8 cellular contexts compared by ENCODE assay signal in genomic region chr1:193120604-193121166, GRCh38. TPM values are rescaled to one million over a fixed set of nuclear protein-coding genes. Genes with fewer than 3 reads are reported as not detected.
A peak's percentile ranks its signal among the peaks of the same experiment; 100 is the strongest.
DNase-seq lines count a peak whose midpoint lies in the region; ATAC-seq and TF ChIP-seq lines count a peak whose summit lies in the region.

No MANE protein-coding gene starts in this region.

- 82 to 85% methylated on average over 4 to 6 of the region's 6 CpGs for WGBS in transverse colon (ENCODE audit: low coverage in 1 of 2), 2 donors

- TF ChIP-seq EP300 in neural cell (conservative IDR thresholded peaks at IDR 0.05; ENCODE audit: poor library complexity, severe bottlenecking) (no peak), transverse colon (IDR thresholded peaks at IDR 0.05; ENCODE audit: low read depth) (no peak)

- H3K27ac ChIP-seq in HUES6 (ENCODE audit: low read depth, low read length), result no peak overlapping the region
- H3K27ac ChIP-seq in neural cell (ENCODE audit: low read length), result no peak overlapping the region
- no peak overlapping the region for H3K27ac ChIP-seq in transverse colon

- TF ChIP-seq CTCF in CD14-positive monocyte (IDR thresholded peaks at IDR 0.05) (no peak), neural cell (IDR thresholded peaks at IDR 0.05; ENCODE audit: poor library complexity, severe bottlenecking) (no peak), transverse colon (IDR thresholded peaks at IDR 0.05) (no peak)

- H2AFZ ChIP-seq in neural cell (ENCODE audit: low read depth, low read length), result peak overlapping the region; percentile 88

- H3K4me3 Mint-ChIP-seq in CD14-positive monocyte, result peak overlapping the region; percentile 93 to 95
- H3K4me3 Mint-ChIP-seq in central memory CD8-positive, alpha-beta T cell, result peak overlapping the region; percentile 91

- no peak overlapping the region for H3K4me2 ChIP-seq in neural cell (ENCODE audit: low read length)

- no peaks in the 10 kb centered on the region for H3K9me2 ChIP-seq in neural cell (ENCODE audit: insufficient read depth, low read length)

- H3K4me1 ChIP-seq in HUES6 (ENCODE audit: control insufficient read depth, insufficient read depth, low read length) (peaks cover 3% of the 10 kb centered on the region; the same call in 1 of the 2 replicates), transverse colon (peaks cover 8 to 24% (median 11%) of the 10 kb centered on the region in 4 donors)

- H3K27me3 ChIP-seq in HUES6 (ENCODE audit: control insufficient read depth, insufficient read depth, low read length) (no peaks in the 10 kb centered on the region; the same call in 1 of the 2 replicates), neural cell (ENCODE audit: insufficient read depth, low read depth, low read length) (no peaks in the 10 kb centered on the region), transverse colon (no peaks in the 10 kb centered on the region)

- H3K27me3 Mint-ChIP-seq in CD14-positive monocyte (ENCODE audit: low read depth in 3 of 3), result peaks cover 2 to 7% (median 3%) of the 10 kb centered on the region in 3 donors
- no peaks in the 10 kb centered on the region for H3K27me3 Mint-ChIP-seq in central memory CD8-positive, alpha-beta T cell

- H4K20me1 ChIP-seq in neural cell (ENCODE audit: insufficient read depth), result no peaks in the 10 kb centered on the region

- peaks cover 0 to 2% (median 0%) of the 10 kb centered on the region in 7 donors for H3K9me3 Mint-ChIP-seq in CD14-positive monocyte
- H3K9me3 Mint-ChIP-seq in central memory CD8-positive, alpha-beta T cell, result no peaks in the 10 kb centered on the region

- H3K36me3 Mint-ChIP-seq in CD14-positive monocyte, result peaks cover 5 to 10% of the 10 kb centered on the region in 2 donors
- peaks cover 23% of the 10 kb centered on the region for H3K36me3 Mint-ChIP-seq in central memory CD8-positive, alpha-beta T cell (ENCODE audit: insufficient read depth)

- H3K9ac ChIP-seq in HUES6 (ENCODE audit: low read length) (no peak overlapping the region), neural cell (ENCODE audit: low read length) (no peak overlapping the region)

- TF ChIP-seq RAD21 in neural cell (conservative IDR thresholded peaks at IDR 0.05), result no peak

- TF ChIP-seq POLR2A in transverse colon (IDR thresholded peaks at IDR 0.05), result no peak

- H3K36me3 ChIP-seq in HUES6 (ENCODE audit: control insufficient read depth, insufficient read depth, low read length) (peaks cover 10% of the 10 kb centered on the region), neural cell (ENCODE audit: insufficient read depth, low read length) (no peaks in the 10 kb centered on the region), transverse colon (peaks cover 0 to 8% (median 0%) of the 10 kb centered on the region in 4 donors)

- H3K9me3 ChIP-seq in HUES6 (ENCODE audit: control insufficient read depth, insufficient read depth, low read depth, low read length) (no peaks in the 10 kb centered on the region), neural cell (ENCODE audit: low read length) (no peaks in the 10 kb centered on the region), transverse colon (no peaks in the 10 kb centered on the region)

- peak overlapping the region; percentile 95 for H3K4me3 ChIP-seq in HUES6 (ENCODE audit: low read depth, low read length)
- peak overlapping the region; percentile 82 for H3K4me3 ChIP-seq in neural cell (ENCODE audit: low read length)
- H3K4me3 ChIP-seq in transverse colon, result peak overlapping the region in 1 of 4 donors; percentile 95

- no peaks in the 10 kb centered on the region for H3F3A ChIP-seq in neural cell (ENCODE audit: insufficient read depth, low read length, poor library complexity, severe bottlenecking)

- peak overlapping the region in 4 of 7 donors; percentile 83 to 99 (median 98) for H3K27ac Mint-ChIP-seq in CD14-positive monocyte
- peak overlapping the region; percentile 96 for H3K27ac Mint-ChIP-seq in central memory CD8-positive, alpha-beta T cell (ENCODE audit: low read depth)

- in situ Hi-C loops in transverse colon (cut with MboI; ENCODE audit: low pct_ligation_motif_present in 1 of 4, low pct_unique_long_range_greater_than_20kb in 1 of 4, low sequenced_read_pairs in 3 of 4), result loop anchor here in 2 of 4 donors (10.0 to 25.0 kb wide), 2 partner anchors 56 to 308 kb away; partner anchors contain the start of gene RGS2 (in 1 of the 2)

- no peak for DNase-seq in CD14-positive monocyte (ENCODE audit: low spot score)
- DNase-seq in central memory CD8-positive, alpha-beta T cell (ENCODE audit: low spot score in 2 of 2), result no peak
- no peak for DNase-seq in LoVo (ENCODE audit: low spot score)
- no peak for DNase-seq in transverse colon

- peaks cover 35% of the 10 kb centered on the region for H3K4me1 Mint-ChIP-seq in CD14-positive monocyte
- H3K4me1 Mint-ChIP-seq in central memory CD8-positive, alpha-beta T cell, result peaks cover 25% of the 10 kb centered on the region

- no peak for ATAC-seq in central memory CD8-positive, alpha-beta T cell (replicated peaks; ENCODE audit: extremely low read depth, poor library complexity, severe bottlenecking)
- ATAC-seq in HG03354 (IDR thresholded peaks at IDR 0.05; ENCODE audit: poor library complexity, severe bottlenecking, unreplicated experiment) (no peak), GM18520 (IDR thresholded peaks at IDR 0.05; ENCODE audit: unreplicated experiment) (no peak)

- H3K79me2 ChIP-seq in neural cell (replicated peaks; ENCODE audit: insufficient read depth, low read length), result peaks cover 31% of the 10 kb centered on the region

- intact Hi-C loops in CD14-positive monocyte (cut with micrococcal nuclease), result loop anchor here (5.0 kb wide), 2 partner anchors 63 to 313 kb away; partner anchors contain the start of genes RGS2 (in 2 of the 2), RO60 (in 1 of the 2) and UCHL5 (in 1 of the 2)
- intact Hi-C loops in transverse colon (cut with DNase I; ENCODE audit: low total_unique reads), result loop anchor here (5.0 kb wide), 1 partner anchor 643 kb away; no protein-coding TSS in a partner anchor

TF ChIP-seq in neural cell, 6 proteins besides CTCF, POLR2A, EP300 and RAD21:
- TF ChIP-seq REST (IDR thresholded peaks at IDR 0.05; ENCODE audit: borderline replicate concordance) (no peak), SMC3 (conservative IDR thresholded peaks at IDR 0.05; ENCODE audit: poor library complexity) (no peak), TAF1 (IDR thresholded peaks at IDR 0.05; ENCODE audit: low read depth) (no peak), POLR2AphosphoS5 (IDR thresholded peaks at IDR 0.05) (no peak), MXI1 (conservative IDR thresholded peaks at IDR 0.05; ENCODE audit: poor library complexity, severe bottlenecking) (no peak), EZH2 (IDR thresholded peaks at IDR 0.05; ENCODE audit: borderline replicate concordance, insufficient read depth, low read length, poor library complexity, severe bottlenecking) (no peak)

RNA-seq across cellular contexts. Expression of gene CDC73, which starts 1.1 kb away (rescaled TPM):
- polyA plus RNA-seq in CD14-positive monocyte (10 to 100 TPM; 57.2 to 60.3 TPM), neural cell (10.4 and 11.9 TPM in 2 replicates)
- 45.5 and 52.6 TPM in 2 replicates for polyA minus RNA-seq in neural cell
- 100 to 1,000 TPM in 1 of 4 donors, 10 to 100 TPM in 3; 26.2 to 208 (median 54.6) TPM for total RNA-seq in transverse colon

RNA-seq across cellular contexts. Expression of gene GLRX2, which starts 15.5 kb away (rescaled TPM):
- polyA plus RNA-seq in CD14-positive monocyte (10 to 100 TPM; 15.2 to 16.1 TPM), neural cell (4.8 and 6.6 TPM in 2 replicates)
- 3.5 and 3.9 TPM in 2 replicates for polyA minus RNA-seq in neural cell
- 1 to 10 TPM in 3 of 4 donors, under 1 TPM in 1; 0.40 to 8.3 (median 3.7) TPM for total RNA-seq in transverse colon
